Comparison of ENCODE assay signal across 19 cellular contexts in the genomic region with DNA sequence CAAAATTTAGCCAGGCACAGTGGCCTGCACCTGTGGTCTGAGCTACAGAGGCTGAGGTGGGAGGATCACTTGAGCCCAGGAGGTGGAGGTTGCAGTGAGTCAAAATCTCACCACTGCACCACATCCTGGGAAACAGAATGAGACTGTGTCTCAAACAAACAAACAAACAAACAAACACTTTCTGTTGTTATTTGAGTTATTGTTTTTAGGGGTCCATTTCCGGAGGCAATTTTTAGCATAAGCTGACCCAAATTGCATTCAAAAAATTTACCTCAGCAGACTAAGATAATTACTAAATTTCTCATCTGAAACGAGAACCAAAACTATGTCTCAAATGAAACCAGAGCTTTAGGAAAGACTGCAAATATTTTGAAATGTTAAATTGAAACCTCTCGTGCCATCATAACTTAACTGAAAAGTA.
A peak's percentile ranks its signal among the peaks of the same experiment; 100 is the strongest.
DNase-seq lines count a peak whose midpoint lies in the region; ATAC-seq and TF ChIP-seq lines count a peak whose summit lies in the region.
"Had no signal": no experiment of that assay in that cellular context is flagged by ENCODE, and none has a peak within 500 bp of the region (broad histone marks: within the 10 kb centered on the region; RNA-seq: fewer than 3 reads in every experiment).

No MANE protein-coding gene starts in this region.

- no peak for TF ChIP-seq CTCF in glutamatergic neuron (IDR thresholded peaks at IDR 0.05; ENCODE audit: partially characterized antibody, unreplicated experiment)

- ATAC-seq in GM18867 (IDR thresholded peaks at IDR 0.05; ENCODE audit: unreplicated experiment) (peak; percentile 81), HG02798 (IDR thresholded peaks at IDR 0.05; ENCODE audit: poor library complexity, unreplicated experiment) (peak; percentile 80), HG03439 (IDR thresholded peaks at IDR 0.05; ENCODE audit: unreplicated experiment) (peak; percentile 82), HG03565 (IDR thresholded peaks at IDR 0.05; ENCODE audit: unreplicated experiment) (no peak)
- ATAC-seq: CD8-positive, alpha-beta T cell; HepG2 had no signal

- no peak for DNase-seq in glutamatergic neuron
- DNase-seq in NCI-H345 treated with DMSO at 0.1 percent for 48 hours (lab: John Stamatoyannopoulos, UW; ENCODE audit: unreplicated experiment) = no peak
- DNase-seq in SHP77 (lab: John Stamatoyannopoulos, UW) = no peak
- DNase-seq: Calu3; CD8-positive, alpha-beta T cell; EL; GM23248; KBM-7; NCI-H1417 treated with DMSO at 0.1 percent for 48 hours; NCI-H1930; NCI-H226; NCI-H524 treated with DMSO at 0.1 percent for 48 hours; SJCRH30; T1000 had no signal

- no peak overlapping the region for H3K4me3 Mint-ChIP-seq in glutamatergic neuron (ENCODE audit: unreplicated experiment)
- H3K4me3 Mint-ChIP-seq: CD8-positive, alpha-beta T cell had no signal

- no peaks in the 10 kb centered on the region for H3K36me3 Mint-ChIP-seq in glutamatergic neuron (ENCODE audit: unreplicated experiment)
- H3K36me3 Mint-ChIP-seq: CD8-positive, alpha-beta T cell had no signal

- peaks cover 4% of the 10 kb centered on the region for H3K4me1 Mint-ChIP-seq in glutamatergic neuron (ENCODE audit: low read depth, unreplicated experiment)

- no peak overlapping the region for H3K27ac Mint-ChIP-seq in glutamatergic neuron (ENCODE audit: unreplicated experiment)
- H3K27ac Mint-ChIP-seq: CD8-positive, alpha-beta T cell had no signal

- H3K9me3 Mint-ChIP-seq in glutamatergic neuron (ENCODE audit: unreplicated experiment) = peaks cover 5% of the 10 kb centered on the region

- no peaks in the 10 kb centered on the region for H3K27me3 Mint-ChIP-seq in glutamatergic neuron (ENCODE audit: unreplicated experiment)
